In the genomic region with DNA sequence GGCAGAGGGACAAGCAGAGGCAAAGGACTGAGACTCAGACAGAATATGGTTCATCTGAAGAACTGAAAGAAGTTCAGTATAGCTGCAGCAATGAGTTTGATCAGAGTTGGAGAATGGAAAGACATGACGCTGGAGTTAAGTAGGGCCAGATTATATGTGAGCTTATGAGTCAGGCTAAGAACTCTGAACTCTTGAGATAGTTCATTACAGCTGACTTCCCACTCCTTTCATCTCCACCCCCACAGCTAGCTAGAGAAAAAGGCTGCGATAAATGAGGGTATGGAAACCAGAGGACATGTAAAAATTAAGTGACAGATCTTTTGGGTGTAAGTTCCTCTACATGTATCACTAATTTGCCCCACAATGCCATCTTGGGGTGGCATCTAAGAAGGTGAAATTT, we compare ENCODE assay signal across 10 cellular contexts. TPM values are rescaled to one million over a fixed set of nuclear protein-coding genes. Genes with fewer than 3 reads are reported as not detected.
DNase-seq lines count a peak whose midpoint lies in the region; TF ChIP-seq lines count a peak whose summit lies in the region.
"Had no signal": no experiment of that assay in that cellular context is flagged by ENCODE, and none has a peak within 500 bp of the region (broad histone marks: within the 10 kb centered on the region; RNA-seq: fewer than 3 reads in every experiment).

No MANE protein-coding gene starts in this region.

- CTCF ChIA-PET in activated CD4-positive, alpha-beta T cell treated with anti-CD3 and anti-CD28 coated beads, Interleukin-2, amount 10 ng/mL, durations not matched to agents 7 days and 5 days (lab: Charles Lee) = interaction anchor here (0.7 to 0.9 kb wide), 2 partner anchors 19 to 23 kb away, joined by 3 to 4 read pairs; no protein-coding TSS in a partner anchor

- no peak for TF ChIP-seq POLR2A in esophagus muscularis mucosa (IDR thresholded peaks at IDR 0.05; ENCODE audit: low read depth)

- H3K4me3 ChIP-seq in choroid plexus epithelial cell (ENCODE audit: low read depth, low read length) (no peak overlapping the region), esophagus muscularis mucosa (no peak overlapping the region)

- intact Hi-C loops in esophagus muscularis mucosa (cut with DNase I) = no loop called here

- TF ChIP-seq CTCF in choroid plexus epithelial cell (conservative IDR thresholded peaks at IDR 0.05; ENCODE audit: low read depth, low read length) = no peak
- TF ChIP-seq CTCF in esophagus muscularis mucosa (IDR thresholded peaks at IDR 0.05) = no peak

- H3K4me1 ChIP-seq in esophagus muscularis mucosa = no peaks in the 10 kb centered on the region

- TF ChIP-seq EP300 in esophagus muscularis mucosa (IDR thresholded peaks at IDR 0.05) = no peak

- H3K27ac Mint-ChIP-seq in activated CD4-positive, alpha-beta T cell treated with anti-CD3 and anti-CD28 coated beads, Interleukin-2, amount 10 ng/mL, durations not matched to agents 7 days and 5 days = peak overlapping the region; percentile 77

- WGBS in esophagus muscularis mucosa = 91% methylated on average over 2 of the region's 2 CpGs

- H3K36me3 Mint-ChIP-seq in activated CD4-positive, alpha-beta T cell treated with anti-CD3 and anti-CD28 coated beads, Interleukin-2, amount 10 ng/mL, durations not matched to agents 7 days and 5 days (ENCODE audit: low read depth) = peaks cover 16% of the 10 kb centered on the region

- DNase-seq in ELR (ENCODE audit: low read depth) = peak; percentile 39
- no peak for DNase-seq in activated CD4-positive, alpha-beta T cell treated with anti-CD3 and anti-CD28 coated beads, Interleukin-2, amount 10 ng/mL, durations not matched to agents 7 days and 5 days
- peak; percentile 75 for DNase-seq in choroid plexus epithelial cell (ENCODE audit: low read depth)
- peak; percentile 57 for DNase-seq in stimulated activated CD4-positive, alpha-beta T cell treated with anti-CD3 and anti-CD28 coated beads, Interleukin-15, amount 100 ng/mL, for 24 hours
- no peak for DNase-seq in esophagus muscularis mucosa (ENCODE audit: extremely low spot score)
- DNase-seq in cerebellar nuclear complex (lab: John Stamatoyannopoulos, UW) = no peak
- DNase-seq in NCI-H2107 treated with DMSO at 0.1 percent for 48 hours (lab: John Stamatoyannopoulos, UW; ENCODE audit: unreplicated experiment) = no peak
- no peak for DNase-seq in NCI-H146 (lab: John Stamatoyannopoulos, UW)
- DNase-seq: activated effector memory CD4-positive, alpha-beta T cell treated with anti-CD3 and anti-CD28 coated beads, Interleukin-2, amount 50 U/mL, for 16 hours; glutamatergic neuron had no signal

- POLR2A ChIA-PET in activated CD4-positive, alpha-beta T cell treated with anti-CD3 and anti-CD28 coated beads, Interleukin-2, amount 10 ng/mL, durations not matched to agents 7 days and 5 days (lab: Charles Lee) = interaction anchor here (0.6 kb wide), 1 partner anchor 253 kb away, joined by 3 read pairs; the partner anchor contains the start of gene MYL6B

- no peaks in the 10 kb centered on the region for H3K27me3 Mint-ChIP-seq in activated CD4-positive, alpha-beta T cell treated with anti-CD3 and anti-CD28 coated beads, Interleukin-2, amount 10 ng/mL, durations not matched to agents 7 days and 5 days

- H3K9me3 Mint-ChIP-seq in activated CD4-positive, alpha-beta T cell treated with anti-CD3 and anti-CD28 coated beads, Interleukin-2, amount 10 ng/mL, durations not matched to agents 7 days and 5 days = no peaks in the 10 kb centered on the region

- no peaks in the 10 kb centered on the region for H3K27me3 ChIP-seq in esophagus muscularis mucosa

- H3K36me3 ChIP-seq in esophagus muscularis mucosa = peaks cover 6 to 28% (median 23%) of the 10 kb centered on the region in 4 donors

- no peak overlapping the region for H3K4me3 Mint-ChIP-seq in activated CD4-positive, alpha-beta T cell treated with anti-CD3 and anti-CD28 coated beads, Interleukin-2, amount 10 ng/mL, durations not matched to agents 7 days and 5 days

- peaks cover 10% of the 10 kb centered on the region for H3K4me1 Mint-ChIP-seq in activated CD4-positive, alpha-beta T cell treated with anti-CD3 and anti-CD28 coated beads, Interleukin-2, amount 10 ng/mL, durations not matched to agents 7 days and 5 days

- no peaks in the 10 kb centered on the region for H3K9me3 ChIP-seq in esophagus muscularis mucosa

- H3K27ac ChIP-seq in esophagus muscularis mucosa (replicated peaks in 1 of 4) = no peak overlapping the region

RNA-seq across cellular contexts. Expression of gene PYM1, which starts 28.7 kb away (rescaled TPM):
- 10 to 100 TPM; 50.3 to 50.7 TPM for total RNA-seq in activated CD4-positive, alpha-beta T cell treated with anti-CD3 and anti-CD28 coated beads, Interleukin-2, amount 10 ng/mL, durations not matched to agents 7 days and 5 days
- 10 to 100 TPM; 24.2 to 29.5 (median 26.7) TPM for total RNA-seq in esophagus muscularis mucosa

RNA-seq across cellular contexts. Expression of gene DGKA, which starts 31.9 kb away (rescaled TPM):
- 100 to 1,000 TPM; 766 to 771 TPM for total RNA-seq in activated CD4-positive, alpha-beta T cell treated with anti-CD3 and anti-CD28 coated beads, Interleukin-2, amount 10 ng/mL, durations not matched to agents 7 days and 5 days
- total RNA-seq in esophagus muscularis mucosa = 10 to 100 TPM; 18.7 to 39.7 (median 24.7) TPM

RNA-seq across cellular contexts. Expression of gene MMP19, which starts 56.3 kb away (rescaled TPM):
- not detected for total RNA-seq in activated CD4-positive, alpha-beta T cell treated with anti-CD3 and anti-CD28 coated beads, Interleukin-2, amount 10 ng/mL, durations not matched to agents 7 days and 5 days
- total RNA-seq in esophagus muscularis mucosa = 10 to 100 TPM in 2 of 4 donors, 1 to 10 TPM in 2; 5.5 to 17.4 (median 8.5) TPM

Comparison
In these comparisons a context has a peak if more than half of its experiments do, and no peak if none do; other contexts are left out.
1. DNase-seq: peak in ELR (single experiment), choroid plexus epithelial cell (single experiment) and stimulated activated CD4-positive, alpha-beta T cell treated with anti-CD3 and anti-CD28 coated beads, Interleukin-15, amount 100 ng/mL, for 24 hours (single experiment); none in activated CD4-positive, alpha-beta T cell treated with anti-CD3 and anti-CD28 coated beads, Interleukin-2, amount 10 ng/mL, durations not matched to agents 7 days and 5 days (single experiment), esophagus muscularis mucosa (single experiment), cerebellar nuclear complex (0 of 2), NCI-H2107 treated with DMSO at 0.1 percent for 48 hours (single experiment) and NCI-H146 (single experiment).
2. RNA of gene DGKA, which starts 31.9 kb away (total RNA-seq): 766 to 771 TPM in activated CD4-positive, alpha-beta T cell treated with anti-CD3 and anti-CD28 coated beads, Interleukin-2, amount 10 ng/mL, durations not matched to agents 7 days and 5 days; 18.7 to 39.7 TPM in esophagus muscularis mucosa; every median in the first group is over 10 times any median in the second.
3. RNA of gene MMP19, which starts 56.3 kb away (total RNA-seq): 5.5 to 17.4 TPM in esophagus muscularis mucosa; not detected in activated CD4-positive, alpha-beta T cell treated with anti-CD3 and anti-CD28 coated beads, Interleukin-2, amount 10 ng/mL, durations not matched to agents 7 days and 5 days; every median in the first group is over 4 times any median in the second.